1 cellular context compared by ENCODE assay signal in the genomic region with DNA sequence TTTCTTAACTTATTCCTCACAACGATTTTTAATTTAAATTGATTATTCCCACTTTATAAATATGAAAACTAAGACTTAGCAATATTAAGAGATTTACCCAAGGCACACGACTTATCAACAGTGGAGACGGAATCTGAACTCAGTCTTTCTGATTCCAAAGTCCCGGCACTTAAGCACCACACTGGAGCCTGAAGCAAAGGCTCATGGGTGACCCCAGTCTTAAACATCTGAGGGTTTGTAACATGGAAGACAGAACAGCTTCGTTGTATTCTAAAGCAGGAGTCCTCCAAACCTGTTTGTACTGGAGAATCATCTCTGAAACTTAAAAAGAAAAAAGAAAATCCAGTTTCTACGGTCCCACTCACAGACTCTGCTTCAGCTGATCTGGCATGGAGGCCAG.
TF ChIP-seq lines count a peak whose summit lies in the region.

No MANE protein-coding gene starts in this region.

TF ChIP-seq in HEK293T, 16 proteins besides CTCF, POLR2A, EP300 and RAD21 (continued from another document):
- TF ChIP-seq HDGF (IDR thresholded peaks at IDR 0.05; ENCODE audit: borderline replicate concordance) (no peak), FOXA1 (IDR thresholded peaks at IDR 0.05) (no peak), NFRKB (IDR thresholded peaks at IDR 0.05) (no peak), L3MBTL2 (conservative IDR thresholded peaks at IDR 0.05) (no peak), ARNT (IDR thresholded peaks at IDR 0.05) (no peak)
- TF ChIP-seq, protein P1, sequence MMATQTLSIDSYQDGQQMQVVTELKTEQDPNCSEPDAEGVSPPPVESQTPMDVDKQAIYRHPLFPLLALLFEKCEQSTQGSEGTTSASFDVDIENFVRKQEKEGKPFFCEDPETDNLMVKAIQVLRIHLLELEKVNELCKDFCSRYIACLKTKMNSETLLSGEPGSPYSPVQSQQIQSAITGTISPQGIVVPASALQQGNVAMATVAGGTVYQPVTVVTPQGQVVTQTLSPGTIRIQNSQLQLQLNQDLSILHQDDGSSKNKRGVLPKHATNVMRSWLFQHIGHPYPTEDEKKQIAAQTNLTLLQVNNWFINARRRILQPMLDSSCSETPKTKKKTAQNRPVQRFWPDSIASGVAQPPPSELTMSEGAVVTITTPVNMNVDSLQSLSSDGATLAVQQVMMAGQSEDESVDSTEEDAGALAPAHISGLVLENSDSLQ (IDR thresholded peaks at IDR 0.05) = no peak
